In the genomic region with DNA sequence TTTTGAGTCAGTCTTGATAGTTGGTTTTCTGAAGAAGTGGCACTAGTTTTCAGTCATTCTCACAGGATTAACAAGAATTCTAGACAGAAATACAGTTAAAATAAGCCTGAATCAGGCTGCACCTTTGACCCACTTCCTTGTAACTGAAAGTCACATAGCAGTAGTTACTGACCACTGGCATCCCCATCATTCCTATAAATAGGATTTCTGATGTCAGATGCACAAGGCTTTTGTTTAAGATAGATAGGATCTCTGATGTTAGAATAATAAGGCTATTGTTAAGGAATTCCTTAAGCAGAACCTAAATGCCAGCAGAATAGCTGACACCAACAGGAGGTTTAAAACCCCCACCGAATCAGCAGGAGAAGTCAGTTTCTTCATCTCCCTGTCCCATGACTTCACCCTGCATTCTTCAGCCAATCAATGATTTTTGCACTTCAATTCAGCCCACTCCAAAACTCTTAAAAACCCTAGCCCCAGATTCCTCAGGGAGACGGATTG, we compare ENCODE assay signal across 17 cellular contexts. TPM values are rescaled to one million over a fixed set of nuclear protein-coding genes. Genes with fewer than 3 reads are reported as not detected.
A peak's percentile ranks its signal among the peaks of the same experiment; 100 is the strongest.
DNase-seq lines count a peak whose midpoint lies in the region; ATAC-seq and TF ChIP-seq lines count a peak whose summit lies in the region.
"Had no signal": no experiment of that assay in that cellular context is flagged by ENCODE, and none has a peak within 500 bp of the region (broad histone marks: within the 10 kb centered on the region; RNA-seq: fewer than 3 reads in every experiment).

No MANE protein-coding gene starts in this region.

- WGBS in HUES64, result 21% methylated on average over 2 of the region's 2 CpGs

- no peak overlapping the region for H3K27ac Mint-ChIP-seq in stimulated activated memory B cell treated with anti-CD40 and anti-IgM and Interleukin-4, amounts not matched to agents 10 μg/mL and 1 μg/mL and 100 μg/mL, for 72 hours
- H3K27ac Mint-ChIP-seq: activated CD4-positive, alpha-beta T cell treated with anti-CD3 and anti-CD28 coated beads, Interleukin-2, amount 10 ng/mL, durations not matched to agents 24 days and 14 days; naive B cell had no signal

- H3K27ac ChIP-seq in HUES64 (ENCODE audit: low read depth, low read length), result peak overlapping the region; percentile 89
- H3K27ac ChIP-seq: coronary artery had no signal

- H3K9me3 ChIP-seq in HUES64 (ENCODE audit: insufficient read depth, low read depth, low read length), result peaks cover 29% of the 10 kb centered on the region

- no peak for ATAC-seq in HG02623 (IDR thresholded peaks at IDR 0.05; ENCODE audit: unreplicated experiment)
- no peak for ATAC-seq in stimulated activated memory B cell treated with anti-CD40 and anti-IgM and Interleukin-4, amounts not matched to agents 10 μg/mL and 1 μg/mL and 100 μg/mL, for 72 hours

- no peak for TF ChIP-seq CTCF in choroid plexus epithelial cell (conservative IDR thresholded peaks at IDR 0.05; ENCODE audit: low read depth, low read length)

- peaks cover 24% of the 10 kb centered on the region for H3K4me1 ChIP-seq in HUES64 (ENCODE audit: insufficient read depth, low read length)

- H3K36me3 ChIP-seq in HUES64 (ENCODE audit: insufficient read depth, low read length), result no peaks in the 10 kb centered on the region

- peak; percentile 65 for DNase-seq in COLO829 (ENCODE audit: low spot score)
- DNase-seq in choroid plexus epithelial cell (ENCODE audit: low read depth), result peak; percentile 80
- DNase-seq in myocyte (ENCODE audit: low read depth), result peak; percentile 71
- no peak for DNase-seq in SKM-1 treated with dmso at 0.1 percent for 144 hours (lab: John Stamatoyannopoulos, UW; ENCODE audit: unreplicated experiment)
- DNase-seq in glomerular visceral epithelial cell (ENCODE audit: extremely low spot score), result no peak
- DNase-seq: activated CD4-positive, alpha-beta T cell treated with anti-CD3 and anti-CD28 coated beads, Interleukin-2, amount 10 ng/mL, durations not matched to agents 24 days and 14 days; activated effector memory CD4-positive, alpha-beta T cell treated with Interleukin-2 at 50 U/mL for 16 hours; COR-L47; head of caudate nucleus; naive B cell; NCI-H1105; NCI-H524 treated with DMSO at 0.1 percent for 48 hours; stimulated activated CD4-positive, alpha-beta T cell treated with anti-CD3 and anti-CD28 coated beads, Interleukin-12 subunit alpha, Interleukin-12 subunit beta, amount 100 ng/mL, for 4 hours had no signal

- H3K9me3 Mint-ChIP-seq in stimulated activated memory B cell treated with anti-CD40 and anti-IgM and Interleukin-4, amounts not matched to agents 10 μg/mL and 1 μg/mL and 100 μg/mL, for 72 hours, result peaks cover 3% of the 10 kb centered on the region
- H3K9me3 Mint-ChIP-seq: activated CD4-positive, alpha-beta T cell treated with anti-CD3 and anti-CD28 coated beads, Interleukin-2, amount 10 ng/mL, durations not matched to agents 24 days and 14 days had no signal

- H3K27me3 ChIP-seq in HUES64 (ENCODE audit: insufficient read depth, low read length), result no peaks in the 10 kb centered on the region

- peak overlapping the region; percentile 15; the same call in 1 of the 2 replicates for H3K9ac ChIP-seq in HUES64 (ENCODE audit: low read depth, low read length)

- no peak overlapping the region for H3K4me3 ChIP-seq in HUES64 (ENCODE audit: low read length)
- no peak overlapping the region for H3K4me3 ChIP-seq in choroid plexus epithelial cell (ENCODE audit: low read depth, low read length)
- H3K4me3 ChIP-seq: coronary artery had no signal

- H3K27me3 Mint-ChIP-seq in stimulated activated memory B cell treated with anti-CD40 and anti-IgM and Interleukin-4, amounts not matched to agents 10 μg/mL and 1 μg/mL and 100 μg/mL, for 72 hours, result no peaks in the 10 kb centered on the region
- H3K27me3 Mint-ChIP-seq: activated CD4-positive, alpha-beta T cell treated with anti-CD3 and anti-CD28 coated beads, Interleukin-2, amount 10 ng/mL, durations not matched to agents 24 days and 14 days; naive B cell had no signal

- H3K4me1 Mint-ChIP-seq in stimulated activated memory B cell treated with anti-CD40 and anti-IgM and Interleukin-4, amounts not matched to agents 10 μg/mL and 1 μg/mL and 100 μg/mL, for 72 hours, result peaks cover 10% of the 10 kb centered on the region

- no peaks in the 10 kb centered on the region for H3K36me3 Mint-ChIP-seq in stimulated activated memory B cell treated with anti-CD40 and anti-IgM and Interleukin-4, amounts not matched to agents 10 μg/mL and 1 μg/mL and 100 μg/mL, for 72 hours
- H3K36me3 Mint-ChIP-seq: naive B cell had no signal

- H3K4me3 Mint-ChIP-seq in stimulated activated memory B cell treated with anti-CD40 and anti-IgM and Interleukin-4, amounts not matched to agents 10 μg/mL and 1 μg/mL and 100 μg/mL, for 72 hours, result no peak overlapping the region
- H3K4me3 Mint-ChIP-seq: activated CD4-positive, alpha-beta T cell treated with anti-CD3 and anti-CD28 coated beads, Interleukin-2, amount 10 ng/mL, durations not matched to agents 24 days and 14 days; naive B cell had no signal

RNA-seq across cellular contexts. Expression of a gene that starts 30.6 kb away (rescaled TPM):
- polyA plus RNA-seq in HUES64 (2013, experiment 1 of 2), result 13.8 TPM
- polyA plus RNA-seq in HUES64 (2013, experiment 2 of 2), result 12.9 TPM
- 9.6 and 9.8 TPM in 2 replicates for total RNA-seq in myocyte
- polyA plus RNA-seq in myocyte (2012), result 2.8 TPM

RNA-seq across cellular contexts. Expression of a gene that starts 58.0 kb away (rescaled TPM):
- 29.6 TPM for polyA plus RNA-seq in HUES64 (2013, experiment 1 of 2)
- polyA plus RNA-seq in HUES64 (2013, experiment 2 of 2), result 32.2 TPM
- total RNA-seq in myocyte, result 170 and 187 TPM in 2 replicates
- 59.8 TPM for polyA plus RNA-seq in myocyte (2012)

Comparison
In these comparisons a context has a peak if more than half of its experiments do, and no peak if none do; other contexts are left out.
1. DNase-seq: peak in COLO829 (single experiment), choroid plexus epithelial cell (single experiment) and myocyte (single experiment); none in SKM-1 treated with dmso at 0.1 percent for 144 hours (single experiment) and glomerular visceral epithelial cell (single experiment).